ENCODE assay signal across 33 cellular contexts in genomic region chr16:557463-558297, GRCh38. TPM values are rescaled to one million over a fixed set of nuclear protein-coding genes. Genes with fewer than 3 reads are reported as not detected.
"Had no signal": no experiment of that assay in that cellular context is flagged by ENCODE, and none has a peak within 500 bp of the region (broad histone marks: within the 10 kb centered on the region; RNA-seq: fewer than 3 reads in every experiment).

No MANE protein-coding gene starts in this region.

- H3K4me2 ChIP-seq: hepatocyte had no signal

- DNase-seq: effector CD8-positive, alpha-beta T cell; endodermal cell; foreskin fibroblast; gastrocnemius medialis; head of caudate nucleus; left cardiac atrium; left lung; mesenchymal stem cell; mucosa of descending colon; naive B cell; right cardiac atrium; spleen; stimulated activated CD4-positive, alpha-beta T cell treated with anti-CD3 and anti-CD28 coated beads, Interleukin-4, amount 100 ng/mL, for 4 hours; upper lobe of right lung; uterus had no signal

- H3K9me3 ChIP-seq: gastrocnemius medialis, left lung, mucosa of descending colon, prostate gland, spleen, thoracic aorta, tibial nerve, upper lobe of right lung, uterus had no signal

- H3K4me1 ChIP-seq: gastrocnemius medialis, prostate gland, upper lobe of right lung had no signal

- H3K9me3 Mint-ChIP-seq: endodermal cell; mesothelial cell of epicardium; naive B cell; natural killer cell treated with Interleukin-12 subunit alpha and Interleukin-12 subunit beta and Interleukin-15 and Interleukin-18, amount 100 ng/mL, for 72 hours; neural crest cell; stimulated activated memory B cell treated with anti-CD40 and anti-IgM and Interleukin-4, amounts not matched to agents 10 μg/mL and 1 μg/mL and 100 μg/mL, for 72 hours; stimulated activated naive CD8-positive, alpha-beta T cell treated with anti-CD3 and anti-CD28 coated beads, Interleukin-15, Interleukin-2, amounts not matched to agents 100 ng/mL and 50 ng/mL, for 24 hours had no signal

- H3K4me1 Mint-ChIP-seq: endodermal cell had no signal

- H3K36me3 Mint-ChIP-seq: naive B cell; natural killer cell treated with Interleukin-12 subunit alpha and Interleukin-12 subunit beta and Interleukin-15 and Interleukin-18, amount 100 ng/mL, for 72 hours had no signal

- H3K4me3 Mint-ChIP-seq: endodermal cell; natural killer cell treated with Interleukin-12 subunit alpha and Interleukin-12 subunit beta and Interleukin-15 and Interleukin-18, amount 100 ng/mL, for 72 hours; stimulated activated memory B cell treated with anti-CD40 and anti-IgM and Interleukin-4, amounts not matched to agents 10 μg/mL and 1 μg/mL and 100 μg/mL, for 72 hours; stimulated activated naive CD8-positive, alpha-beta T cell treated with anti-CD3 and anti-CD28 coated beads, Interleukin-15, Interleukin-2, amounts not matched to agents 100 ng/mL and 50 ng/mL, for 24 hours had no signal

- H3K27ac ChIP-seq: epithelial cell of prostate, gastrocnemius medialis, hepatocyte, left lung, prostate gland, skin epidermis, spleen, thoracic aorta, tibial nerve, upper lobe of right lung, uterus had no signal

- H2AFZ ChIP-seq: hepatocyte had no signal

- H3K36me3 ChIP-seq: prostate gland, uterus had no signal

- H3K79me2 ChIP-seq: hepatocyte had no signal

- H3K4me3 ChIP-seq: dorsolateral prefrontal cortex, gastrocnemius medialis, hepatocyte, left lung, mucosa of descending colon, prostate gland, skin epidermis, spleen, thoracic aorta, tibial nerve, upper lobe of right lung, uterus had no signal

- H3K27ac Mint-ChIP-seq: endodermal cell; mesothelial cell of epicardium; natural killer cell treated with Interleukin-12 subunit alpha and Interleukin-12 subunit beta and Interleukin-15 and Interleukin-18, amount 100 ng/mL, for 72 hours; stimulated activated memory B cell treated with anti-CD40 and anti-IgM and Interleukin-4, amounts not matched to agents 10 μg/mL and 1 μg/mL and 100 μg/mL, for 72 hours; stimulated activated naive CD8-positive, alpha-beta T cell treated with anti-CD3 and anti-CD28 coated beads, Interleukin-15, Interleukin-2, amounts not matched to agents 100 ng/mL and 50 ng/mL, for 24 hours had no signal

RNA-seq across cellular contexts. Expression of gene PRR35, which starts 2.5 kb away (rescaled TPM):
- total RNA-seq: esophagus mucosa, gastrocnemius medialis, glomerular endothelial cell, hepatocyte, kidney epithelial cell, left cardiac atrium, left lung, lower leg skin, lung microvascular endothelial cell, mucosa of descending colon, neural crest cell, osteocyte, right cardiac atrium, spleen, tibial nerve, upper lobe of right lung, uterus had no signal
